ENCODE assay signal across 16 cellular contexts in genomic region chr10:122050316-122050715, GRCh38.
"Had no signal": no experiment of that assay in that cellular context is flagged by ENCODE, and none has a peak within 500 bp of the region (broad histone marks: within the 10 kb centered on the region; RNA-seq: fewer than 3 reads in every experiment).

No MANE protein-coding gene starts in this region.

- H3K4me2 ChIP-seq: neural progenitor cell had no signal

- H3K9me3 ChIP-seq: adrenal gland, pancreas, testis had no signal

- H3K27ac Mint-ChIP-seq: activated CD4-positive, alpha-beta memory T cell treated with anti-CD3 and anti-CD28 coated beads, Interleukin-2, amount 10 ng/mL, durations not matched to agents 7 days and 5 days; activated CD4-positive, alpha-beta T cell treated with anti-CD3 and anti-CD28 coated beads for 36 hours; neural progenitor cell; stimulated activated naive CD8-positive, alpha-beta T cell treated with anti-CD3 and anti-CD28 coated beads, Interleukin-15, Interleukin-2, amounts not matched to agents 100 ng/mL and 50 ng/mL, for 24 hours; T-helper 17 cell had no signal

- H3K27ac ChIP-seq: neural progenitor cell, pancreas, testis, WERI-Rb-1 had no signal

- H3K4me1 ChIP-seq: pancreas had no signal

- H3K36me3 Mint-ChIP-seq: naive B cell had no signal

- H3K27me3 ChIP-seq: adrenal gland, neural progenitor cell, pancreas, testis had no signal

- DNase-seq: activated CD4-positive, alpha-beta memory T cell treated with anti-CD3 and anti-CD28 coated beads, Interleukin-2, amount 10 ng/mL, durations not matched to agents 7 days and 5 days; activated CD4-positive, alpha-beta T cell treated with anti-CD3 and anti-CD28 coated beads for 36 hours; activated effector memory CD4-positive, alpha-beta T cell treated with Interleukin-2 at 50 U/mL for 16 hours; activated naive CD4-positive, alpha-beta T cell treated with anti-CD3 and anti-CD28 coated beads, Interleukin-2, amount 50 U/mL, for 16 hours; activated T-cell treated with anti-CD3 and anti-CD28 coated beads, Interleukin-2, amount 50 U/mL, for 4 hours; adrenal gland; kidney glomerular epithelial cell; mesendoderm; naive B cell; pancreas; T-helper 17 cell; testis; WERI-Rb-1 had no signal

- ATAC-seq: activated CD4-positive, alpha-beta T cell treated with anti-CD3 and anti-CD28 coated beads for 36 hours; activated T-cell treated with anti-CD3 and anti-CD28 coated beads, Interleukin-2, amount 50 U/mL, for 4 hours; esophagus mucosa; pancreas; T-helper 17 cell had no signal

- H3K4me1 Mint-ChIP-seq: activated CD4-positive, alpha-beta memory T cell treated with anti-CD3 and anti-CD28 coated beads, Interleukin-2, amount 10 ng/mL, durations not matched to agents 7 days and 5 days; activated CD4-positive, alpha-beta T cell treated with anti-CD3 and anti-CD28 coated beads for 36 hours; naive B cell; T-helper 17 cell had no signal

- H3K4me3 Mint-ChIP-seq: activated CD4-positive, alpha-beta memory T cell treated with anti-CD3 and anti-CD28 coated beads, Interleukin-2, amount 10 ng/mL, durations not matched to agents 7 days and 5 days; activated CD4-positive, alpha-beta T cell treated with anti-CD3 and anti-CD28 coated beads for 36 hours; activated T-cell treated with anti-CD3 and anti-CD28 coated beads, Interleukin-2, amount 50 U/mL, for 4 hours; neural progenitor cell; stimulated activated naive CD8-positive, alpha-beta T cell treated with anti-CD3 and anti-CD28 coated beads, Interleukin-15, Interleukin-2, amounts not matched to agents 100 ng/mL and 50 ng/mL, for 24 hours; T-helper 17 cell had no signal

- H3K9me3 Mint-ChIP-seq: activated CD4-positive, alpha-beta memory T cell treated with anti-CD3 and anti-CD28 coated beads, Interleukin-2, amount 10 ng/mL, durations not matched to agents 7 days and 5 days; activated T-cell treated with anti-CD3 and anti-CD28 coated beads, Interleukin-2, amount 50 U/mL, for 4 hours had no signal

- H3K27me3 Mint-ChIP-seq: activated CD4-positive, alpha-beta memory T cell treated with anti-CD3 and anti-CD28 coated beads, Interleukin-2, amount 10 ng/mL, durations not matched to agents 7 days and 5 days had no signal

- H2AFZ ChIP-seq: neural progenitor cell had no signal

- H3K4me3 ChIP-seq: adrenal gland, neural progenitor cell, pancreas, testis had no signal

- H3K36me3 ChIP-seq: adrenal gland, neural progenitor cell, pancreas, WERI-Rb-1 had no signal
